ENCODE assay signal across 16 cellular contexts in genomic region chr12:132395908-132396305, GRCh38.
"Had no signal": no experiment of that assay in that cellular context is flagged by ENCODE, and none has a peak within 500 bp of the region (broad histone marks: within the 10 kb centered on the region; RNA-seq: fewer than 3 reads in every experiment).

No MANE protein-coding gene starts in this region.

- H3K4me3 ChIP-seq: body of pancreas, pancreas, transverse colon, vagina had no signal

- H3K4me1 Mint-ChIP-seq: activated naive CD8-positive, alpha-beta T cell treated with anti-CD3 and anti-CD28 coated beads, Interleukin-2, amount 10 ng/mL, durations not matched to agents 7 days and 5 days; naive thymus-derived CD8-positive, alpha-beta T cell had no signal

- H3K27ac ChIP-seq: body of pancreas, neutrophil, pancreas, transverse colon, vagina had no signal

- H3K27ac Mint-ChIP-seq: activated naive CD8-positive, alpha-beta T cell treated with anti-CD3 and anti-CD28 coated beads, Interleukin-2, amount 10 ng/mL, durations not matched to agents 7 days and 5 days; naive thymus-derived CD8-positive, alpha-beta T cell; stimulated activated naive CD8-positive, alpha-beta T cell treated with anti-CD3 and anti-CD28 coated beads, Interleukin-15, Interleukin-2, amounts not matched to agents 100 ng/mL and 50 ng/mL, for 24 hours; T-helper 1 cell treated with Interleukin-12 subunit alpha and Interleukin-12 subunit beta and Interleukin-4 antibody, amounts not matched to agents 30 μg/mL and 1 μg/mL, for 36 hours had no signal

- H3K9me3 ChIP-seq: body of pancreas, neutrophil, pancreas, transverse colon, vagina had no signal

- H3K9me3 Mint-ChIP-seq: naive thymus-derived CD8-positive, alpha-beta T cell had no signal

- H3K36me3 ChIP-seq: neutrophil, pancreas, transverse colon, vagina had no signal

- ATAC-seq: body of pancreas; naive thymus-derived CD8-positive, alpha-beta T cell had no signal

- H3K4me3 Mint-ChIP-seq: activated naive CD8-positive, alpha-beta T cell treated with anti-CD3 and anti-CD28 coated beads, Interleukin-2, amount 10 ng/mL, durations not matched to agents 7 days and 5 days; naive thymus-derived CD8-positive, alpha-beta T cell; stimulated activated naive CD8-positive, alpha-beta T cell treated with anti-CD3 and anti-CD28 coated beads, Interleukin-15, Interleukin-2, amounts not matched to agents 100 ng/mL and 50 ng/mL, for 24 hours; T-helper 1 cell treated with Interleukin-12 subunit alpha and Interleukin-12 subunit beta and Interleukin-4 antibody, amounts not matched to agents 30 μg/mL and 1 μg/mL, for 36 hours had no signal

- H3K4me1 ChIP-seq: body of pancreas, pancreas, transverse colon, vagina had no signal

- H3K36me3 Mint-ChIP-seq: activated naive CD8-positive, alpha-beta T cell treated with anti-CD3 and anti-CD28 coated beads, Interleukin-2, amount 10 ng/mL, durations not matched to agents 7 days and 5 days; naive thymus-derived CD8-positive, alpha-beta T cell had no signal

- DNase-seq: activated CD4-positive, alpha-beta T cell treated with anti-CD3 and anti-CD28 coated beads, Interleukin-2, amount 50 U/mL, for 4 hours; activated CD4-positive, CD25-positive, alpha-beta regulatory T cell treated with anti-CD3 and anti-CD28 coated beads, Interleukin-2, amount 50 U/mL, for 72 hours; activated naive CD4-positive, alpha-beta T cell treated with Interleukin-2 at 50 U/mL for 16 hours; amygdala; caudate nucleus; erythroblast; naive thymus-derived CD8-positive, alpha-beta T cell; stimulated activated CD4-positive, alpha-beta T cell treated with anti-CD3 and anti-CD28 coated beads, Interleukin-12 subunit alpha, Interleukin-12 subunit beta, amount 100 ng/mL, for 4 hours had no signal
